In genomic region chr2:128187032-128187654, GRCh38 we compare ENCODE assay signal across 12 cellular contexts.
DNase-seq lines count a peak whose midpoint lies in the region; ATAC-seq and TF ChIP-seq lines count a peak whose summit lies in the region.
"Had no signal": no experiment of that assay in that cellular context is flagged by ENCODE, and none has a peak within 500 bp of the region (broad histone marks: within the 10 kb centered on the region; RNA-seq: fewer than 3 reads in every experiment).

No MANE protein-coding gene starts in this region.

- in situ Hi-C loops in Panc1 (cut with HindIII; ENCODE audit: low pct_unique_long_range_greater_than_20kb, low sequenced_read_pairs), result no loop called here

- TF ChIP-seq CTCF in Panc1 (IDR thresholded peaks at IDR 0.05) (no peak), osteoblast (IDR thresholded peaks at IDR 0.05; ENCODE audit: extremely low read depth, low read depth, low read length) (no peak)

- H3K27me3 ChIP-seq in Panc1 (ENCODE audit: control insufficient read depth, insufficient read depth, low read length) (no peaks in the 10 kb centered on the region), osteoblast (ENCODE audit: insufficient read depth, low read length) (no peaks in the 10 kb centered on the region)
- H3K27me3 ChIP-seq: breast epithelium, tibial nerve had no signal

- H3K36me3 ChIP-seq in Panc1 (ENCODE audit: control insufficient read depth, insufficient read depth, low read length) (peaks cover 27% of the 10 kb centered on the region), osteoblast (ENCODE audit: insufficient read depth, low read length) (peaks cover 47% of the 10 kb centered on the region)

- no peaks in the 10 kb centered on the region for H3K9me3 ChIP-seq in Panc1 (ENCODE audit: control insufficient read depth, insufficient read depth, low read depth, low read length)
- no peaks in the 10 kb centered on the region for H3K9me3 ChIP-seq in osteoblast (ENCODE audit: low read depth, low read length)
- H3K9me3 ChIP-seq: breast epithelium, tibial nerve had no signal

- H3K27ac ChIP-seq in Panc1 (ENCODE audit: low read length) (peak overlapping the region; percentile 41; the same call in 1 of the 2 replicates), osteoblast (ENCODE audit: low read depth, low read length) (peak overlapping the region; percentile 45)
- H3K27ac ChIP-seq: breast epithelium had no signal

- ATAC-seq in Panc1 (no peak), GM19023 (IDR thresholded peaks at IDR 0.05; ENCODE audit: unreplicated experiment) (no peak), HG02759 (IDR thresholded peaks at IDR 0.05; ENCODE audit: unreplicated experiment) (no peak)

- DNase-seq in EL (peak; percentile 56), Panc1 (ENCODE audit: low read depth, low spot score) (no peak), fibroblast of the conjunctiva (ENCODE audit: low read depth) (peak; percentile 50), osteoblast (ENCODE audit: insufficient read length, low spot score, missing footprints) (peak; percentile 74), GM19238 (ENCODE audit: insufficient read length, low spot score) (no peak), SW 1271 (lab: John Stamatoyannopoulos, UW) (no peak)
- DNase-seq: activated B cell treated with CpG ODN at 0.5 μM for 24 hours, NCI-H526 had no signal

- no peaks in the 10 kb centered on the region for H3K79me2 ChIP-seq in osteoblast (ENCODE audit: insufficient read depth, low read length)

- H3K4me1 ChIP-seq in Panc1 (ENCODE audit: control insufficient read depth, insufficient read depth, low read length) (no peaks in the 10 kb centered on the region), osteoblast (ENCODE audit: insufficient read depth, low read length) (peaks cover 7% of the 10 kb centered on the region)
- H3K4me1 ChIP-seq: breast epithelium, tibial nerve had no signal

- H3K4me2 ChIP-seq in osteoblast (ENCODE audit: insufficient read depth, low read length), result peak overlapping the region; percentile 42

- H3K4me3 ChIP-seq in Panc1 (ENCODE audit: low read depth in 2 of 2, low read length in 2 of 2) (no peak overlapping the region), osteoblast (ENCODE audit: insufficient read depth, low read length) (no peak overlapping the region)
- H3K4me3 ChIP-seq: tibial nerve had no signal

- H4K20me1 ChIP-seq in osteoblast (ENCODE audit: insufficient read depth, low read length), result no peaks in the 10 kb centered on the region

- intact Hi-C loops in Panc1 (cut with micrococcal nuclease; ENCODE audit: unreplicated experiment), result no loop called here

- POLR2A ChIA-PET in Panc1 (lab: Charles Lee), result no interaction called here

- H2AFZ ChIP-seq in osteoblast (ENCODE audit: low read length), result peak overlapping the region; percentile 45

- no TSS peak for BruUV-seq in Panc1 (replicated peaks; lab: Mats Ljungman, UMichigan)

- CTCF ChIA-PET in Panc1 (lab: Charles Lee), result no interaction called here

Comparison
In these comparisons a context has a peak if more than half of its experiments do, and no peak if none do; other contexts are left out.
1. DNase-seq: peak in EL (single experiment), fibroblast of the conjunctiva (single experiment) and osteoblast (single experiment); none in Panc1 (single experiment), GM19238 (single experiment) and SW 1271 (0 of 2).